18 cellular contexts compared by ENCODE assay signal in the genomic region with DNA sequence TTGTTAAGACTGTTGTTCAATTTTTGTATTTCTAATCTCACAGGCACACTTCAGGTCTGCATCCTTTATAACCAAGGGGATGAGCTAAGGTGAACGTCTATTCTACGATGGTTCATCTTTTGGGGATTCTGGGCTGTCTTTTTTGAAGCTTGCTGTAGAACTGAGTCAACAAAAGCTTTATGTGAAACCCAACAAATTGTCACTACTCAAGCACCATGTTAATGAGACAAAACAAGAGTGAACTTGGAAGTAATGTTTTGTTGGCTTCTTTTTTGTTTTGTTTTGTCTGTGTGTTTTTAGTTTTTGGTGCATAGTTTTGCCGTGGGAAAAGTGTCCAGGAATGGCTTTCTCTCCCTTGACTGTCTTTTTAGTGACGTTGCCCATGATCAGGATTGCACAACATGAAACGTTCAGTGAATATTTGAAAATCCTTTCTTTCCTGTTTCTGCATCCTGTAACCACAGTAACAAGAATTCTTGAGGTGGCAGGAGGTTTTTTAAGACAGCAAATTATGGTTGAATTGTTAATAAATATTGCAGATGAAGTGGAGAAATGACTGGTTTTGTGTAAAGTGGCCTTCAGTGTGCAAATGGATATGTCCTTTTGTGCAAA.
DNase-seq lines count a peak whose midpoint lies in the region; ATAC-seq and TF ChIP-seq lines count a peak whose summit lies in the region.
"Had no signal": no experiment of that assay in that cellular context is flagged by ENCODE, and none has a peak within 500 bp of the region (broad histone marks: within the 10 kb centered on the region; RNA-seq: fewer than 3 reads in every experiment).

No MANE protein-coding gene starts in this region.

- no peaks in the 10 kb centered on the region for H3K9me3 Mint-ChIP-seq in HFFc6
- no peaks in the 10 kb centered on the region for H3K9me3 Mint-ChIP-seq in mesothelial cell of epicardium
- H3K9me3 Mint-ChIP-seq in activated CD4-positive, alpha-beta T cell treated with anti-CD3 and anti-CD28 coated beads, Interleukin-2, amount 10 ng/mL, durations not matched to agents 24 days and 14 days, result no peaks in the 10 kb centered on the region
- no peaks in the 10 kb centered on the region for H3K9me3 Mint-ChIP-seq in activated CD4-positive, alpha-beta T cell treated with anti-CD3 and anti-CD28 coated beads for 36 hours (ENCODE audit: low read depth)
- H3K9me3 Mint-ChIP-seq: activated T-cell treated with anti-CD3 and anti-CD28 coated beads, Interleukin-2, amount 50 U/mL, for 72 hours; naive thymus-derived CD8-positive, alpha-beta T cell had no signal

- H3K27me3 ChIP-seq in brain microvascular endothelial cell (replicated peaks), result peaks cover 4% of the 10 kb centered on the region
- H3K27me3 ChIP-seq: BLaER1 treated with 17β-estradiol and CSF1 and Interleukin-3, amounts not matched to agents 10 nM and 100 nM; thyroid gland had no signal

- H3K27ac ChIP-seq in brain microvascular endothelial cell, result peak overlapping the region; percentile 3
- H3K27ac ChIP-seq: BLaER1 treated with 17β-estradiol and CSF1 and Interleukin-3, amounts not matched to agents 10 nM and 100 nM; thyroid gland had no signal

- in situ Hi-C loops in brain microvascular endothelial cell (cut with HindIII; ENCODE audit: low pct_ligation_motif_present, low sequenced_read_pairs), result no loop called here

- H3K36me3 ChIP-seq in brain microvascular endothelial cell (replicated peaks), result no peaks in the 10 kb centered on the region
- H3K36me3 ChIP-seq: BLaER1 treated with 17β-estradiol and CSF1 and Interleukin-3, amounts not matched to agents 10 nM and 100 nM; thyroid gland had no signal

- H3K4me3 Mint-ChIP-seq in HFFc6 (no peak overlapping the region), mesothelial cell of epicardium (no peak overlapping the region)
- H3K4me3 Mint-ChIP-seq in activated CD4-positive, alpha-beta T cell treated with anti-CD3 and anti-CD28 coated beads, Interleukin-2, amount 10 ng/mL, durations not matched to agents 24 days and 14 days, result no peak overlapping the region
- H3K4me3 Mint-ChIP-seq in activated CD4-positive, alpha-beta T cell treated with anti-CD3 and anti-CD28 coated beads for 36 hours, result no peak overlapping the region
- H3K4me3 Mint-ChIP-seq: activated T-cell treated with anti-CD3 and anti-CD28 coated beads, Interleukin-2, amount 50 U/mL, for 72 hours; naive thymus-derived CD8-positive, alpha-beta T cell had no signal

- H3K27ac Mint-ChIP-seq in HFFc6, result peak overlapping the region; percentile 64
- H3K27ac Mint-ChIP-seq in mesothelial cell of epicardium, result peak overlapping the region; percentile 74
- H3K27ac Mint-ChIP-seq in activated CD4-positive, alpha-beta T cell treated with anti-CD3 and anti-CD28 coated beads, Interleukin-2, amount 10 ng/mL, durations not matched to agents 24 days and 14 days, result no peak overlapping the region
- no peak overlapping the region for H3K27ac Mint-ChIP-seq in activated CD4-positive, alpha-beta T cell treated with anti-CD3 and anti-CD28 coated beads for 36 hours
- H3K27ac Mint-ChIP-seq: activated T-cell treated with anti-CD3 and anti-CD28 coated beads, Interleukin-2, amount 50 U/mL, for 72 hours; naive thymus-derived CD8-positive, alpha-beta T cell had no signal

- CTCF ChIA-PET in activated CD4-positive, alpha-beta T cell treated with anti-CD3 and anti-CD28 coated beads for 36 hours (lab: Charles Lee), result interaction anchor here (0.6 to 3.2 kb wide), 2 partner anchors 49 to 190 kb away, joined by 4 to 8 read pairs; no protein-coding TSS in a partner anchor

- intact Hi-C loops in head of caudate nucleus (cut with DNase I), result no loop called here
- intact Hi-C loops in activated CD4-positive, alpha-beta T cell treated with anti-CD3 and anti-CD28 coated beads, Interleukin-2, amount 10 ng/mL, durations not matched to agents 24 days and 14 days (cut with micrococcal nuclease), result no loop called here
- intact Hi-C loops in activated CD4-positive, alpha-beta T cell treated with anti-CD3 and anti-CD28 coated beads for 36 hours (cut with DNase I, micrococcal nuclease), result no loop called here

- H3K4me1 Mint-ChIP-seq in HFFc6 (ENCODE audit: low read depth), result peaks cover 10% of the 10 kb centered on the region
- peaks cover 7% of the 10 kb centered on the region for H3K4me1 Mint-ChIP-seq in mesothelial cell of epicardium
- H3K4me1 Mint-ChIP-seq in activated CD4-positive, alpha-beta T cell treated with anti-CD3 and anti-CD28 coated beads, Interleukin-2, amount 10 ng/mL, durations not matched to agents 24 days and 14 days, result no peaks in the 10 kb centered on the region
- H3K4me1 Mint-ChIP-seq in activated CD4-positive, alpha-beta T cell treated with anti-CD3 and anti-CD28 coated beads for 36 hours, result no peaks in the 10 kb centered on the region

- peaks cover 8% of the 10 kb centered on the region for H3K27me3 Mint-ChIP-seq in HFFc6 (ENCODE audit: insufficient read depth)
- H3K27me3 Mint-ChIP-seq in mesothelial cell of epicardium (ENCODE audit: low read depth), result no peaks in the 10 kb centered on the region
- H3K27me3 Mint-ChIP-seq in activated CD4-positive, alpha-beta T cell treated with anti-CD3 and anti-CD28 coated beads, Interleukin-2, amount 10 ng/mL, durations not matched to agents 24 days and 14 days, result peaks cover 3% of the 10 kb centered on the region
- H3K27me3 Mint-ChIP-seq in activated CD4-positive, alpha-beta T cell treated with anti-CD3 and anti-CD28 coated beads for 36 hours, result peaks cover 8% of the 10 kb centered on the region

- TF ChIP-seq CTCF in HFFc6 (IDR thresholded peaks at IDR 0.05), result no peak
- no peak for TF ChIP-seq CTCF in brain microvascular endothelial cell (IDR thresholded peaks at IDR 0.05; ENCODE audit: low read depth, low read length, missing control alignments)
- no peak for TF ChIP-seq CTCF in mesothelial cell of epicardium (IDR thresholded peaks at IDR 0.05; ENCODE audit: unreplicated experiment)

- ATAC-seq in activated CD4-positive, alpha-beta T cell treated with anti-CD3 and anti-CD28 coated beads for 36 hours, result no peak
- ATAC-seq: activated T-cell treated with anti-CD3 and anti-CD28 coated beads, Interleukin-2, amount 50 U/mL, for 72 hours; left lobe of liver; naive thymus-derived CD8-positive, alpha-beta T cell had no signal

- POLR2A ChIA-PET in activated CD4-positive, alpha-beta T cell treated with anti-CD3 and anti-CD28 coated beads for 36 hours (lab: Charles Lee), result no interaction called here

- no peak overlapping the region for H3K4me3 ChIP-seq in brain microvascular endothelial cell (ENCODE audit: low read depth, low read length)
- H3K4me3 ChIP-seq: BLaER1 treated with 17β-estradiol and CSF1 and Interleukin-3, amounts not matched to agents 10 nM and 100 nM; thyroid gland had no signal

- H3K36me3 Mint-ChIP-seq in HFFc6 (ENCODE audit: low read depth) (no peaks in the 10 kb centered on the region), mesothelial cell of epicardium (no peaks in the 10 kb centered on the region)
- H3K36me3 Mint-ChIP-seq in activated CD4-positive, alpha-beta T cell treated with anti-CD3 and anti-CD28 coated beads, Interleukin-2, amount 10 ng/mL, durations not matched to agents 24 days and 14 days (ENCODE audit: low read depth), result no peaks in the 10 kb centered on the region
- H3K36me3 Mint-ChIP-seq in activated CD4-positive, alpha-beta T cell treated with anti-CD3 and anti-CD28 coated beads for 36 hours (ENCODE audit: low read depth), result no peaks in the 10 kb centered on the region
- H3K36me3 Mint-ChIP-seq: naive thymus-derived CD8-positive, alpha-beta T cell had no signal

- DNase-seq in AG08396 (ENCODE audit: low spot score), result peak; percentile 57
- DNase-seq in HFFc6, result peak; percentile 72
- peak; percentile 72 for DNase-seq in brain microvascular endothelial cell
- no peak for DNase-seq in mesothelial cell of epicardium (ENCODE audit: low spot score in 2 of 2, unreplicated experiment in 2 of 2)
- DNase-seq in head of caudate nucleus, result no peak
- no peak for DNase-seq in activated gamma-delta T cell treated with Interleukin-2 at 50 U/mL for 16 hours
- no peak for DNase-seq in activated CD4-positive, alpha-beta T cell treated with anti-CD3 and anti-CD28 coated beads, Interleukin-2, amount 10 ng/mL, durations not matched to agents 24 days and 14 days
- no peak for DNase-seq in activated CD4-positive, alpha-beta T cell treated with anti-CD3 and anti-CD28 coated beads for 36 hours
- DNase-seq: activated CD4-positive, alpha-beta T cell treated with anti-CD3 and anti-CD28 coated beads, Interleukin-2, amount 50 U/mL, for 48 hours; activated T-cell treated with anti-CD3 and anti-CD28 coated beads, Interleukin-2, amount 50 U/mL, for 72 hours; DMS153; naive thymus-derived CD8-positive, alpha-beta T cell; NCI-H1417 treated with DMSO at 0.1 percent for 48 hours; NCI-H226; stimulated activated CD4-positive, alpha-beta T cell treated with anti-CD3 and anti-CD28 coated beads, Interleukin-1b, Interleukin-23, amount 100 ng/mL, for 48 hours; thyroid gland had no signal

Comparison
In these comparisons a context has a peak if more than half of its experiments do, and no peak if none do; other contexts are left out.
1. DNase-seq: peak in AG08396 (single experiment), HFFc6 (single experiment) and brain microvascular endothelial cell (single experiment); none in mesothelial cell of epicardium (0 of 2), head of caudate nucleus (0 of 42), activated gamma-delta T cell treated with Interleukin-2 at 50 U/mL for 16 hours (single experiment), activated CD4-positive, alpha-beta T cell treated with anti-CD3 and anti-CD28 coated beads, Interleukin-2, amount 10 ng/mL, durations not matched to agents 24 days and 14 days (single experiment) and activated CD4-positive, alpha-beta T cell treated with anti-CD3 and anti-CD28 coated beads for 36 hours (single experiment).
2. H3K27ac Mint-ChIP-seq: peak in HFFc6 (single experiment) and mesothelial cell of epicardium (single experiment); none in activated CD4-positive, alpha-beta T cell treated with anti-CD3 and anti-CD28 coated beads, Interleukin-2, amount 10 ng/mL, durations not matched to agents 24 days and 14 days (single experiment) and activated CD4-positive, alpha-beta T cell treated with anti-CD3 and anti-CD28 coated beads for 36 hours (single experiment).